Comparison of ENCODE assay signal across 8 cellular contexts in the genomic region with DNA sequence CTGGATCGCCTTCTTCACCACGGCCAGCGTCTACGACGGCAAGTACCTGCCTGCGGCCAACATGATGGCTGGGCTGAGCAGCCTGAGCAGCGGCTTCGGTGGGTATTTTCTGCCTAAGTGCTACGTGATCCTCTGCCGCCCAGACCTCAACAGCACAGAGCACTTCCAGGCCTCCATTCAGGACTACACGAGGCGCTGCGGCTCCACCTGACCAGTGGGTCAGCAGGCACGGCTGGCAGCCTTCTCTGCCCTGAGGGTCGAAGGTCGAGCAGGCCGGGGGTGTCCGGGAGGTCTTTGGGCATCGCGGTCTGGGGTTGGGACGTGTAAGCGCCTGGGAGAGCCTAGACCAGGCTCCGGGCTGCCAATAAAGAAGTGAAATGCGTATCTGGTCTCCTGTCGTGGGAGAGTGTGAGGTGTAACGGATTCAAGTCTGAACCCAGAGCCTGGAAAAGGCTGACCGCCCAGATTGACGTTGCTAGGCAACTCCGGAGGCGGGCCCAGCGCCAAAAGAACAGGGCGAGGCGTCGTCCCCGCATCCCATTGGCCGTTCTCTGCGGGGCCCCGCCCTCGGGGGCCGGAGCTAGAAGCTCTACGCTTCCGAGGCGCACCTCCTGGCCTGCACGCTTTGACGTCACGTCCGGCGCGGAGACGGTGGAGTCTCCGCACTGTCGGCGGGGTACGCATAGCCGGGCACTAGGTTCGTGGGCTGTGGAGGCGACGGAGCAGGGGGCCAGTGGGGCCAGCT. TPM values are rescaled to one million over a fixed set of nuclear protein-coding genes. Genes with fewer than 3 reads are reported as not detected.
DNase-seq lines count a peak whose midpoint lies in the region; FAIRE-seq and TF ChIP-seq lines count a peak whose summit lies in the region.

A gene (plus strand): TSS at position 621 of the 745 bp plus-strand sequence. CDS start 616 bp downstream, outside the sequence.

- H4K91ac ChIP-seq in neuronal stem cell (ENCODE audit: low read depth, low read length, poor library complexity): peak within 1 kb of the TSS; percentile 7

- CTCF ChIA-PET in activated naive CD4-positive, alpha-beta T cell treated with anti-CD3 and anti-CD28 coated beads for 36 hours (lab: Charles Lee): interaction anchor here (1.0 kb wide), 1 partner anchor 25 kb away, joined by 4 read pairs; a partner anchor contains a TSS

- H2BK12ac ChIP-seq in neuronal stem cell (ENCODE audit: low read length): peak within 1 kb of the TSS; percentile 14

- peak; percentile 96 for FAIRE-seq in frontal cortex (lab: Jason Lieb, UNC)

- H3K4me2 ChIP-seq in neuronal stem cell (ENCODE audit: insufficient read depth, low read length, poor library complexity, severe bottlenecking): peak within 1 kb of the TSS; percentile 84

- H3K9me3 ChIP-seq in neuronal stem cell (replicated peaks in 1 of 2; ENCODE audit: control insufficient read depth in 2 of 2, insufficient read depth in 1 of 2, low read depth in 1 of 2, low read length in 2 of 2): no peaks in the 10 kb centered on the region

- no peaks in the 10 kb centered on the region for H3K27me3 Mint-ChIP-seq in activated naive CD4-positive, alpha-beta T cell treated with anti-CD3 and anti-CD28 coated beads for 36 hours (ENCODE audit: low read depth)

- peaks cover 15% of the 10 kb centered on the region for H3K79me1 ChIP-seq in neuronal stem cell (ENCODE audit: low read depth, low read length)

- H3K23ac ChIP-seq in neuronal stem cell (ENCODE audit: low read depth, low read length, poor library complexity): peak within 1 kb of the TSS; percentile 98

- peak within 1 kb of the TSS; percentile 97 for H3K9ac ChIP-seq in neuronal stem cell (ENCODE audit: low read depth, low read length, poor library complexity)

- peak within 1 kb of the TSS; percentile 91 for H2AFZ ChIP-seq in neuronal stem cell (ENCODE audit: low read length)

- H3K36me3 ChIP-seq in neuronal stem cell (replicated peaks in 1 of 2; ENCODE audit: control insufficient read depth in 2 of 2, insufficient read depth in 2 of 2, low read length in 2 of 2): peaks cover 6 to 15% of the 10 kb centered on the region in 2 donors

- H2BK5ac ChIP-seq in neuronal stem cell (ENCODE audit: low read length): peak within 1 kb of the TSS; percentile 83

- H3K4me1 ChIP-seq in neuronal stem cell (ENCODE audit: control insufficient read depth in 2 of 2, insufficient read depth in 1 of 2, low read depth in 1 of 2, low read length in 2 of 2): peaks cover 14 to 27% of the 10 kb centered on the region in 2 donors

- peaks cover 34% of the 10 kb centered on the region for H3K4me1 Mint-ChIP-seq in activated naive CD4-positive, alpha-beta T cell treated with anti-CD3 and anti-CD28 coated beads for 36 hours (ENCODE audit: low read depth)

- peak within 1 kb of the TSS; percentile 98 for H3K18ac ChIP-seq in neuronal stem cell (ENCODE audit: low read length)

- H3K27ac Mint-ChIP-seq in activated naive CD4-positive, alpha-beta T cell treated with anti-CD3 and anti-CD28 coated beads for 36 hours: peak within 1 kb of the TSS; percentile 94

- H3K4me3 Mint-ChIP-seq in activated naive CD4-positive, alpha-beta T cell treated with anti-CD3 and anti-CD28 coated beads for 36 hours: peak within 1 kb of the TSS; percentile 97

- TF ChIP-seq CTCF in HFF-Myc (IDR thresholded peaks at IDR 0.05; ENCODE audit: low read depth, low read length, missing control alignments): no peak
- no peak for TF ChIP-seq CTCF in subcutaneous adipose tissue (IDR thresholded peaks at IDR 0.05; ENCODE audit: low read depth)

- no peaks in the 10 kb centered on the region for H3K27me3 ChIP-seq in neuronal stem cell (ENCODE audit: control insufficient read depth in 3 of 3, insufficient read depth in 3 of 3, low read depth in 1 of 3, low read length in 3 of 3)

- peak within 1 kb of the TSS; percentile 52 for H2BK120ac ChIP-seq in neuronal stem cell (ENCODE audit: low read depth, low read length)

- no peaks in the 10 kb centered on the region for H3K9me3 Mint-ChIP-seq in activated naive CD4-positive, alpha-beta T cell treated with anti-CD3 and anti-CD28 coated beads for 36 hours

- H2AK5ac ChIP-seq in neuronal stem cell (ENCODE audit: low read depth, low read length): peak within 1 kb of the TSS; percentile 63

- peak within 1 kb of the TSS; percentile 52 for H4K8ac ChIP-seq in neuronal stem cell (ENCODE audit: low read depth, low read length)

- H3K4ac ChIP-seq in neuronal stem cell (ENCODE audit: low read length): peak within 1 kb of the TSS; percentile 53

- WGBS in neuronal stem cell (ENCODE audit: extremely low coverage in 2 of 2, insufficient read length in 2 of 2, insufficient replicate concordance in 1 of 2), 2 donors: no CpG with 5 or more reads among the region's 58 CpGs

- DNase-seq in GM03348 (ENCODE audit: low spot score): peak; percentile 100
- peak; percentile 87 for DNase-seq in HFF-Myc (ENCODE audit: extremely low read depth, low read depth)
- peak; percentile 99 for DNase-seq in NAMALWA (ENCODE audit: low spot score)
- DNase-seq in SK-N-DZ (ENCODE audit: low spot score): peak; percentile 92
- peak; percentile 98 for DNase-seq in activated naive CD4-positive, alpha-beta T cell treated with anti-CD3 and anti-CD28 coated beads for 36 hours
- peak; percentile 99 to 100 for DNase-seq in frontal cortex (ENCODE audit: low spot score in 2 of 2)
- peak; percentile 97 for DNase-seq in neuronal stem cell (ENCODE audit: low spot score)

- peak within 1 kb of the TSS; percentile 77 for H3K14ac ChIP-seq in neuronal stem cell (ENCODE audit: low read length)

- H3K27ac ChIP-seq in neuronal stem cell (replicated peaks; ENCODE audit: low read length): peak within 1 kb of the TSS; percentile 65

- H3K36me3 Mint-ChIP-seq in activated naive CD4-positive, alpha-beta T cell treated with anti-CD3 and anti-CD28 coated beads for 36 hours (ENCODE audit: low read depth): peaks cover 4% of the 10 kb centered on the region

- intact Hi-C loops in activated naive CD4-positive, alpha-beta T cell treated with anti-CD3 and anti-CD28 coated beads for 36 hours (cut with micrococcal nuclease): loop anchor here (1.0 to 2.0 kb wide), 4 partner anchors 22 to 45 kb away; a partner anchor contains a TSS

- peak within 1 kb of the TSS; percentile 11 for H2BK15ac ChIP-seq in neuronal stem cell (ENCODE audit: low read length)

- H3K4me3 ChIP-seq in HFF-Myc (replicated peaks; ENCODE audit: low read depth, low read length) (peak within 1 kb of the TSS; percentile 70), neuronal stem cell (ENCODE audit: low read length in 2 of 2) (peak within 1 kb of the TSS; percentile 69 to 83)

RNA-seq across cellular contexts. Expression of the gene that starts here (rescaled TPM):
- polyA plus RNA-seq in SK-N-DZ (2014; cell fraction: cytosol; rRNA removed): 15.2 and 15.9 TPM in 2 replicates
- 47.5 and 55.6 TPM in 2 replicates for polyA plus RNA-seq in SK-N-DZ (2014; cell fraction: nucleus; rRNA removed)
- 10 to 100 TPM; 15.0 to 18.3 TPM for total RNA-seq in activated naive CD4-positive, alpha-beta T cell treated with anti-CD3 and anti-CD28 coated beads for 36 hours
- 11.4 TPM for total RNA-seq in frontal cortex
- 18.4 TPM for polyA plus RNA-seq in neuronal stem cell (2013, experiment 1 of 2)
- polyA plus RNA-seq in neuronal stem cell (2013, experiment 2 of 2): 16.7 TPM
- total RNA-seq in subcutaneous adipose tissue: 10 to 100 TPM in 3 of 4 donors, 1 to 10 TPM in 1; 7.5 to 31.1 (median 20.0) TPM

Comparison
In these comparisons a context has a peak if more than half of its experiments do, and no peak if none do; other contexts are left out.
1. Peak in every context shown above with its lines: DNase-seq, H3K4me3 ChIP-seq and H3K27ac ChIP-seq.